17 cellular contexts compared by ENCODE assay signal in the genomic region with DNA sequence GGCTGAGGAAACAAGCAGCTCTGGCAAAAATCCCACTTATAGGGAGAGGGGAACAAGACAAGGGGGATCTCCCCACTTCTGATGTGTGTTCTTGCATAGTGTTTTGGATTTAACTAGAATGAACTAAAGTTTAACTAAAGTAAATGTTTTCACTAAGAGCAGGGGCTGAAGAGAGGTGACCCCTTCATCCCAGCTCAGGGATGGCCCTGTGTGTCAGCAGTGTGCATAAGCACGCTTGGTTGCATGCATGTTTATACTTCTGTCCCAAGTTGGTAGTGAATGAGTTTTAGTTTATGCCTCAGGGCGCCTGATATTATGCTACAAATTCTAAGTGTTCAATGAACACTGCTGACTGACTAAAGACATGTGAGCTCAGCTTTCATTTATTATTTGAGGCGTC.
DNase-seq lines count a peak whose midpoint lies in the region; ATAC-seq, FAIRE-seq and TF ChIP-seq lines count a peak whose summit lies in the region.
"Had no signal": no experiment of that assay in that cellular context is flagged by ENCODE, and none has a peak within 500 bp of the region (broad histone marks: within the 10 kb centered on the region; RNA-seq: fewer than 3 reads in every experiment).

No MANE protein-coding gene starts in this region.

- no peak overlapping the region for H3K4ac ChIP-seq in IMR-90 (ENCODE audit: low read depth, low read length)

- H2BK15ac ChIP-seq in IMR-90 (ENCODE audit: low read depth, low read length) = no peak overlapping the region

- H3K36me3 Mint-ChIP-seq in neural crest cell (ENCODE audit: low read depth) = no peaks in the 10 kb centered on the region
- H3K36me3 Mint-ChIP-seq: CD4-positive, CD25-positive, alpha-beta regulatory T cell had no signal

- H2BK120ac ChIP-seq in IMR-90 (ENCODE audit: low read depth, low read length) = no peak overlapping the region

- TF ChIP-seq POLR2A in IMR-90 (IDR thresholded peaks at IDR 0.05; ENCODE audit: low read depth, low read length) (no peak), GM12892 (IDR thresholded peaks at IDR 0.05; ENCODE audit: low read depth, low read length) (no peak)

- intact Hi-C loops in IMR-90 (cut with micrococcal nuclease) (no loop called here), left cardiac atrium (cut with DNase I) (no loop called here), psoas muscle (cut with DNase I) (no loop called here)

- H2AK9ac ChIP-seq in IMR-90 (replicated peaks; ENCODE audit: low read depth, low read length, poor library complexity) = no peak overlapping the region

- no peaks in the 10 kb centered on the region for H4K20me1 ChIP-seq in IMR-90 (ENCODE audit: insufficient read depth, low read length)

- H4K91ac ChIP-seq in IMR-90 (ENCODE audit: insufficient read depth, low read depth, low read length) = no peak overlapping the region

- H4K8ac ChIP-seq in IMR-90 (ENCODE audit: low read depth in 2 of 2, low read length in 2 of 2) = no peak overlapping the region

- H4K5ac ChIP-seq in IMR-90 (ENCODE audit: low read depth, low read length) = no peak overlapping the region

- DNase-seq in IMR-90 (peak; percentile 6), dermis blood vessel endothelial cell (peak; percentile 38), kidney tubule cell (ENCODE audit: low spot score) (peak; percentile 63), neural crest cell (ENCODE audit: low read depth, low spot score) (no peak), NCI-H748 (lab: John Stamatoyannopoulos, UW; ENCODE audit: unreplicated experiment) (no peak), GM12892 (ENCODE audit: insufficient read length) (no peak), left cardiac atrium (no peak), psoas muscle (no peak)
- DNase-seq: CD4-positive, CD25-positive, alpha-beta regulatory T cell; GF-D8; Karpas-422; NCI-H1105 treated with DMSO at 0.1 percent for 48 hours; NCI-H187; NCI-H446; Peyer's patch; SHP77 had no signal

- H2AFZ ChIP-seq in IMR-90 (replicated peaks; ENCODE audit: low read length, poor library complexity) = no peak overlapping the region
- H2AFZ ChIP-seq: GM23338 had no signal

- H3K79me1 ChIP-seq in IMR-90 (ENCODE audit: low read depth in 1 of 2, low read length in 2 of 2) = no peaks in the 10 kb centered on the region

- no peak for FAIRE-seq in GM12892 (lab: Jason Lieb, UNC)

- H2BK5ac ChIP-seq in IMR-90 (ENCODE audit: low read depth, low read length, poor library complexity, severe bottlenecking) = no peak overlapping the region

- no peaks in the 10 kb centered on the region for H3K9me3 Mint-ChIP-seq in neural crest cell
- H3K9me3 Mint-ChIP-seq: CD4-positive, CD25-positive, alpha-beta regulatory T cell; GM23338 had no signal

- H3K9me3 ChIP-seq in IMR-90 (ENCODE audit: control insufficient read depth, insufficient read depth, low read length) (no peaks in the 10 kb centered on the region), psoas muscle (no peaks in the 10 kb centered on the region)
- H3K9me3 ChIP-seq: Peyer's patch had no signal

- no peak overlapping the region for H3K27ac Mint-ChIP-seq in neural crest cell (ENCODE audit: unreplicated experiment)
- H3K27ac Mint-ChIP-seq: CD4-positive, CD25-positive, alpha-beta regulatory T cell; GM23338 had no signal

- no peak overlapping the region for H3K4me3 ChIP-seq in IMR-90 (ENCODE audit: insufficient read depth, low read depth, low read length)
- H3K4me3 ChIP-seq in psoas muscle = no peak overlapping the region
- H3K4me3 ChIP-seq: GM23338, Peyer's patch had no signal

- peak; percentile 61 for ATAC-seq in IMR-90 (ENCODE audit: low read depth)
- no peak for ATAC-seq in left cardiac atrium
- ATAC-seq in psoas muscle = no peak

- H3K4me1 Mint-ChIP-seq in neural crest cell = peaks cover 70% of the 10 kb centered on the region
- H3K4me1 Mint-ChIP-seq: CD4-positive, CD25-positive, alpha-beta regulatory T cell had no signal

- H3K14ac ChIP-seq in IMR-90 (replicated peaks; ENCODE audit: low read depth, low read length) = no peak overlapping the region

- no peak overlapping the region for H3K23ac ChIP-seq in IMR-90 (ENCODE audit: low read depth, low read length)

- H3K4me1 ChIP-seq in IMR-90 (ENCODE audit: control insufficient read depth, insufficient read depth, low read length) (peaks cover 4% of the 10 kb centered on the region; the same call in 1 of the 2 replicates), psoas muscle (no peaks in the 10 kb centered on the region)

- in situ Hi-C loops in IMR-90 (cut with MboI; ENCODE audit: low sequenced_read_pairs) = no loop called here

- TF ChIP-seq RAD21 in IMR-90 (IDR thresholded peaks at IDR 0.05; ENCODE audit: low read length) = no peak

- H3K27ac ChIP-seq in IMR-90 (ENCODE audit: insufficient read depth, low read length) (no peak overlapping the region), psoas muscle (no peak overlapping the region)
- H3K27ac ChIP-seq: Peyer's patch had no signal

- H2AK5ac ChIP-seq in IMR-90 (ENCODE audit: low read depth, low read length) = no peak overlapping the region

- no peak for TF ChIP-seq CTCF in IMR-90 (conservative IDR thresholded peaks at IDR 0.05; ENCODE audit: low read depth, low read length)
- TF ChIP-seq CTCF in neural crest cell (conservative IDR thresholded peaks at IDR 0.05) = no peak
- no peak for TF ChIP-seq CTCF in psoas muscle (IDR thresholded peaks at IDR 0.05)

- no peak overlapping the region for H2BK20ac ChIP-seq in IMR-90 (ENCODE audit: low read depth, low read length)

- peak overlapping the region; percentile 6 for H3K4me3 Mint-ChIP-seq in neural crest cell
- H3K4me3 Mint-ChIP-seq: CD4-positive, CD25-positive, alpha-beta regulatory T cell; GM23338 had no signal

- no peaks in the 10 kb centered on the region for H3K9me1 ChIP-seq in IMR-90 (ENCODE audit: insufficient read depth, low read length)

- no peak overlapping the region for H3K9ac ChIP-seq in IMR-90 (ENCODE audit: low read depth, low read length)

- no peak overlapping the region for H3K18ac ChIP-seq in IMR-90 (ENCODE audit: low read depth, low read length)

- WGBS in IMR-90 (ENCODE audit: extremely low coverage in 2 of 2, insufficient read length in 1 of 2), 2 experiments = 83% methylated on average over 2 of the region's 3 CpGs; no CpG with 5 or more reads in 1 of the 2 experiments
- 88 to 99% (median 91%) methylated on average over 3 of the region's 3 CpGs for WGBS in psoas muscle, 3 donors

- H3K36me3 ChIP-seq in IMR-90 (ENCODE audit: control insufficient read depth, insufficient read depth, low read length) = no peaks in the 10 kb centered on the region
- no peaks in the 10 kb centered on the region for H3K36me3 ChIP-seq in psoas muscle (ENCODE audit: insufficient read depth in 1 of 2, low read depth in 1 of 2)
- H3K36me3 ChIP-seq: Peyer's patch had no signal

- H3K27me3 Mint-ChIP-seq in neural crest cell (ENCODE audit: low read depth) = peaks cover 16% of the 10 kb centered on the region

- H3K4me2 ChIP-seq in IMR-90 (ENCODE audit: low read depth, low read length) = no peak overlapping the region; the same call in 1 of the 2 replicates
- H3K4me2 ChIP-seq: GM23338 had no signal

- POLR2A ChIA-PET in IMR-90 (lab: Charles Lee; ENCODE audit: unreplicated experiment) = no interaction called here

- H3K56ac ChIP-seq in IMR-90 (ENCODE audit: extremely low read depth, insufficient read depth, low read length) = no peak overlapping the region

- CTCF ChIA-PET in IMR-90 (lab: Yijun Ruan, JAX) = no interaction called here

- BruUV-seq in IMR-90 (replicated peaks; lab: Mats Ljungman, UMichigan) = no TSS peak

- no peaks in the 10 kb centered on the region for H3K27me3 ChIP-seq in IMR-90 (ENCODE audit: control insufficient read depth, insufficient read depth, low read length)
- H3K27me3 ChIP-seq in psoas muscle (ENCODE audit: insufficient read depth in 3 of 3, low read length in 2 of 3) = no peaks in the 10 kb centered on the region
- H3K27me3 ChIP-seq: Peyer's patch had no signal

- dilution Hi-C loops in IMR-90 (cut with HindIII; ENCODE audit: low sequenced_read_pairs, unreplicated experiment) = no loop called here

TF ChIP-seq in IMR-90, 13 proteins besides CTCF, POLR2A, EP300 and RAD21:
- TF ChIP-seq MAFK (IDR thresholded peaks at IDR 0.05; ENCODE audit: low read depth, low read length) = no peak
- TF ChIP-seq MXI1 (IDR thresholded peaks at IDR 0.05; ENCODE audit: borderline replicate concordance, low read depth, low read length) = no peak
- TF ChIP-seq CEBPB (IDR thresholded peaks at IDR 0.05; ENCODE audit: low read depth, low read length) = no peak
- no peak for TF ChIP-seq FOS (IDR thresholded peaks at IDR 0.05; ENCODE audit: low read depth, low read length)
- no peak for TF ChIP-seq RFX5 (IDR thresholded peaks at IDR 0.05; ENCODE audit: low read depth, low read length)
- TF ChIP-seq MAZ (IDR thresholded peaks at IDR 0.05; ENCODE audit: borderline replicate concordance, low read depth, low read length) = no peak
- TF ChIP-seq, protein P1, sequence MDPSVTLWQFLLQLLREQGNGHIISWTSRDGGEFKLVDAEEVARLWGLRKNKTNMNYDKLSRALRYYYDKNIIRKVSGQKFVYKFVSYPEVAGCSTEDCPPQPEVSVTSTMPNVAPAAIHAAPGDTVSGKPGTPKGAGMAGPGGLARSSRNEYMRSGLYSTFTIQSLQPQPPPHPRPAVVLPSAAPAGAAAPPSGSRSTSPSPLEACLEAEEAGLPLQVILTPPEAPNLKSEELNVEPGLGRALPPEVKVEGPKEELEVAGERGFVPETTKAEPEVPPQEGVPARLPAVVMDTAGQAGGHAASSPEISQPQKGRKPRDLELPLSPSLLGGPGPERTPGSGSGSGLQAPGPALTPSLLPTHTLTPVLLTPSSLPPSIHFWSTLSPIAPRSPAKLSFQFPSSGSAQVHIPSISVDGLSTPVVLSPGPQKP (IDR thresholded peaks at IDR 0.05; ENCODE audit: borderline replicate concordance, low read depth, low read length) = no peak
- no peak for TF ChIP-seq CHD1 (IDR thresholded peaks at IDR 0.05; ENCODE audit: low read depth, low read length)
- no peak for TF ChIP-seq SMC3 (IDR thresholded peaks at IDR 0.05; ENCODE audit: low read depth, low read length)
- TF ChIP-seq NFE2L2 (IDR thresholded peaks at IDR 0.05; ENCODE audit: low read depth, low read length) = no peak
- TF ChIP-seq BHLHE40 (IDR thresholded peaks at IDR 0.05; ENCODE audit: low read depth, low read length) = no peak
- TF ChIP-seq, protein P2, sequence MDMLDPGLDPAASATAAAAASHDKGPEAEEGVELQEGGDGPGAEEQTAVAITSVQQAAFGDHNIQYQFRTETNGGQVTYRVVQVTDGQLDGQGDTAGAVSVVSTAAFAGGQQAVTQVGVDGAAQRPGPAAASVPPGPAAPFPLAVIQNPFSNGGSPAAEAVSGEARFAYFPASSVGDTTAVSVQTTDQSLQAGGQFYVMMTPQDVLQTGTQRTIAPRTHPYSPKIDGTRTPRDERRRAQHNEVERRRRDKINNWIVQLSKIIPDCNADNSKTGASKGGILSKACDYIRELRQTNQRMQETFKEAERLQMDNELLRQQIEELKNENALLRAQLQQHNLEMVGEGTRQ (IDR thresholded peaks at IDR 0.05; ENCODE audit: low read depth, low read length) = no peak

Comparison
In these comparisons a context has a peak if more than half of its experiments do, and no peak if none do; other contexts are left out.
1. DNase-seq: peak in IMR-90 (single experiment), dermis blood vessel endothelial cell (single experiment) and kidney tubule cell (single experiment); none in neural crest cell (single experiment), NCI-H748 (single experiment), GM12892 (single experiment), left cardiac atrium (single experiment) and psoas muscle (0 of 2).